8 cellular contexts compared by ENCODE assay signal in genomic region chr1:61318319-61319125, GRCh38.
DNase-seq lines count a peak whose midpoint lies in the region; ATAC-seq, FAIRE-seq and TF ChIP-seq lines count a peak whose summit lies in the region.

No MANE protein-coding gene starts in this region.

- H3K4me3 ChIP-seq in neural progenitor cell: no peak overlapping the region

- H4K20me1 ChIP-seq in neural progenitor cell (ENCODE audit: low read depth): no peaks in the 10 kb centered on the region

- H3K9me3 ChIP-seq in neural progenitor cell (ENCODE audit: low read depth): no peaks in the 10 kb centered on the region

- no peak for FAIRE-seq in urothelium cell line (lab: Jason Lieb, UNC)

- peaks cover 28% of the 10 kb centered on the region for H3K4me1 Mint-ChIP-seq in activated T-helper 2 cell treated with anti-CD3 and anti-CD28 coated beads, Interferon-gamma antibody, Interleukin-2, Interleukin-4, amounts not matched to agents 10 μg/mL and 5 μg/mL and 100 μg/mL, durations not matched to agents 14 hours and 24 hours and 36 hours (ENCODE audit: low read depth)
- peaks cover 54% of the 10 kb centered on the region for H3K4me1 Mint-ChIP-seq in neural progenitor cell

- H3K4me2 ChIP-seq in neural progenitor cell: no peak overlapping the region

- H3K27ac ChIP-seq in neural progenitor cell: no peak overlapping the region

- H3K4me1 ChIP-seq in neural progenitor cell: peaks cover 19% of the 10 kb centered on the region

- no peak overlapping the region for H3K9ac ChIP-seq in neural progenitor cell

- ATAC-seq in GM19025 (IDR thresholded peaks at IDR 0.05; ENCODE audit: low read depth, unreplicated experiment): peak; percentile 99
- peak; percentile 99 for ATAC-seq in HG03066 (IDR thresholded peaks at IDR 0.05; ENCODE audit: low read depth, unreplicated experiment)

- H3K27me3 Mint-ChIP-seq in activated T-helper 2 cell treated with anti-CD3 and anti-CD28 coated beads, Interferon-gamma antibody, Interleukin-2, Interleukin-4, amounts not matched to agents 10 μg/mL and 5 μg/mL and 100 μg/mL, durations not matched to agents 14 hours and 24 hours and 36 hours (ENCODE audit: low read depth): peaks cover 17% of the 10 kb centered on the region
- H3K27me3 Mint-ChIP-seq in neural progenitor cell (ENCODE audit: insufficient read depth, low read depth): no peaks in the 10 kb centered on the region

- H3K79me2 ChIP-seq in neural progenitor cell (ENCODE audit: low read depth): no peaks in the 10 kb centered on the region

- H3K36me3 ChIP-seq in neural progenitor cell: no peaks in the 10 kb centered on the region

- H3K9me3 Mint-ChIP-seq in activated T-helper 2 cell treated with anti-CD3 and anti-CD28 coated beads, Interferon-gamma antibody, Interleukin-2, Interleukin-4, amounts not matched to agents 10 μg/mL and 5 μg/mL and 100 μg/mL, durations not matched to agents 14 hours and 24 hours and 36 hours: no peaks in the 10 kb centered on the region
- no peaks in the 10 kb centered on the region for H3K9me3 Mint-ChIP-seq in neural progenitor cell

- no peaks in the 10 kb centered on the region for H3F3A ChIP-seq in neural progenitor cell (ENCODE audit: low read depth)

- H3K27ac Mint-ChIP-seq in activated T-helper 2 cell treated with anti-CD3 and anti-CD28 coated beads, Interferon-gamma antibody, Interleukin-2, Interleukin-4, amounts not matched to agents 10 μg/mL and 5 μg/mL and 100 μg/mL, durations not matched to agents 14 hours and 24 hours and 36 hours: peak overlapping the region; percentile 88
- H3K27ac Mint-ChIP-seq in neural progenitor cell: no peak overlapping the region

- TF ChIP-seq CTCF in AG09319 (IDR thresholded peaks at IDR 0.05; ENCODE audit: low read depth, low read length) (no peak), neural progenitor cell (IDR thresholded peaks at IDR 0.05) (no peak)

- peak; percentile 60 for DNase-seq in AG09319 (ENCODE audit: extremely low read depth, low read depth)
- no peak for DNase-seq in activated T-helper 2 cell treated with anti-CD3 and anti-CD28 coated beads, Interferon-gamma antibody, Interleukin-2, Interleukin-4, amounts not matched to agents 10 μg/mL and 5 μg/mL and 100 μg/mL, durations not matched to agents 14 hours and 24 hours and 36 hours (ENCODE audit: low spot score)
- DNase-seq in iPS-NIHi11 (ENCODE audit: low spot score): peak; percentile 31
- DNase-seq in urothelium cell line (ENCODE audit: low spot score): peak; percentile 29
- DNase-seq in neural progenitor cell (ENCODE audit: low spot score): no peak
- DNase-seq in NOMO-1 (lab: John Stamatoyannopoulos, UW; ENCODE audit: unreplicated experiment in 2 of 2): no peak

- H3K27me3 ChIP-seq in neural progenitor cell: no peaks in the 10 kb centered on the region

- H3K4me3 Mint-ChIP-seq in activated T-helper 2 cell treated with anti-CD3 and anti-CD28 coated beads, Interferon-gamma antibody, Interleukin-2, Interleukin-4, amounts not matched to agents 10 μg/mL and 5 μg/mL and 100 μg/mL, durations not matched to agents 14 hours and 24 hours and 36 hours (ENCODE audit: low read depth): peak overlapping the region; percentile 53
- H3K4me3 Mint-ChIP-seq in neural progenitor cell: no peak overlapping the region

- intact Hi-C loops in activated T-helper 2 cell treated with anti-CD3 and anti-CD28 coated beads, Interferon-gamma antibody, Interleukin-2, Interleukin-4, amounts not matched to agents 10 μg/mL and 5 μg/mL and 100 μg/mL, durations not matched to agents 14 hours and 24 hours and 36 hours (cut with micrococcal nuclease): loop anchor here (1.0 to 2.0 kb wide), 3 partner anchors 14 to 238 kb away; no protein-coding TSS in a partner anchor

- no peaks in the 10 kb centered on the region for H3K36me3 Mint-ChIP-seq in activated T-helper 2 cell treated with anti-CD3 and anti-CD28 coated beads, Interferon-gamma antibody, Interleukin-2, Interleukin-4, amounts not matched to agents 10 μg/mL and 5 μg/mL and 100 μg/mL, durations not matched to agents 14 hours and 24 hours and 36 hours (ENCODE audit: low read depth)
- H3K36me3 Mint-ChIP-seq in neural progenitor cell: peaks cover 10% of the 10 kb centered on the region

- no peak overlapping the region for H2AFZ ChIP-seq in neural progenitor cell (replicated peaks)

Comparison
In these comparisons a context has a peak if more than half of its experiments do, and no peak if none do; other contexts are left out.
1. DNase-seq: peak in AG09319 (single experiment), iPS-NIHi11 (single experiment) and urothelium cell line (single experiment); none in activated T-helper 2 cell treated with anti-CD3 and anti-CD28 coated beads, Interferon-gamma antibody, Interleukin-2, Interleukin-4, amounts not matched to agents 10 μg/mL and 5 μg/mL and 100 μg/mL, durations not matched to agents 14 hours and 24 hours and 36 hours (single experiment), neural progenitor cell (single experiment) and NOMO-1 (0 of 2).